Comparison of ENCODE assay signal across 8 cellular contexts in genomic region chr11:124746621-124747243, GRCh38. TPM values are rescaled to one million over a fixed set of nuclear protein-coding genes. Genes with fewer than 3 reads are reported as not detected.
DNase-seq lines count a peak whose midpoint lies in the region; ATAC-seq and TF ChIP-seq lines count a peak whose summit lies in the region.

No MANE protein-coding gene starts in this region.

- H3K36me3 ChIP-seq in ES-I3 (ENCODE audit: insufficient read depth, low read length) (no peaks in the 10 kb centered on the region), left lung (no peaks in the 10 kb centered on the region)

- peak overlapping the region; percentile 86; the same call in 1 of the 2 replicates for H3K9ac ChIP-seq in ES-I3 (ENCODE audit: low read depth, low read length)

- intact Hi-C loops in left lung (cut with DNase I), result no loop called here

- H3K27ac ChIP-seq in left lung, result peak overlapping the region; percentile 82 to 83

- H3K9me3 ChIP-seq in ES-I3 (ENCODE audit: control insufficient read depth, insufficient read depth, low read length) (no peaks in the 10 kb centered on the region), left lung (no peaks in the 10 kb centered on the region)

- H3K4me1 ChIP-seq in ES-I3 (ENCODE audit: insufficient read depth, low read length) (peaks cover 11% of the 10 kb centered on the region), left lung (peaks cover 22 to 69% of the 10 kb centered on the region in 2 donors)

- H3K4me3 ChIP-seq in WI38 (ENCODE audit: low read depth, low read length), result peak overlapping the region; percentile 68
- peak overlapping the region; percentile 31 to 51 for H3K4me3 ChIP-seq in left lung

- peaks cover 5 to 45% of the 10 kb centered on the region in 2 donors for H3K27me3 ChIP-seq in left lung

- in situ Hi-C loops in KBM-7 (cut with MboI; ENCODE audit: low pct_unique_long_range_greater_than_20kb, low sequenced_read_pairs), result no loop called here

- DNase-seq in LoVo (ENCODE audit: low spot score) (peak; percentile 88), cerebellar cortex (ENCODE audit: low spot score) (peak; percentile 33), left lung (peak; percentile 90 to 94), KBM-7 (no peak)
- DNase-seq in stimulated activated CD4-positive, alpha-beta T cell treated with anti-CD3 and anti-CD28 coated beads, Interleukin-4, amount 100 ng/mL, for 48 hours (ENCODE audit: low read depth in 2 of 2), result peak; percentile 68 to 70

- TF ChIP-seq CTCF in WI38 (IDR thresholded peaks at IDR 0.05; ENCODE audit: low read depth, low read length) (peak; percentile 55; the same call in 1 of the 2 replicates), left lung (IDR thresholded peaks at IDR 0.05) (peak in 1 of 2 donors; percentile 26)

- ATAC-seq in GM21825 (IDR thresholded peaks at IDR 0.05; ENCODE audit: unreplicated experiment) (peak; percentile 92), left lung (peak; percentile 88)

RNA-seq across cellular contexts. Expression of gene VSIG2, which starts 5.3 kb away (rescaled TPM):
- 10 to 100 TPM; 16.0 to 35.6 TPM for total RNA-seq in left lung

RNA-seq across cellular contexts. Expression of gene NRGN, which starts 7.0 kb away (rescaled TPM):
- 10 to 100 TPM; 50.5 to 62.1 TPM for total RNA-seq in left lung

RNA-seq across cellular contexts. Expression of gene ESAM, which starts 15.4 kb away (rescaled TPM):
- total RNA-seq in left lung, result 100 to 1,000 TPM; 116 to 119 TPM

RNA-seq across cellular contexts. Expression of gene MSANTD2, which starts 53.5 kb away (rescaled TPM):
- total RNA-seq in left lung, result 10 to 100 TPM in 1 of 2 donors, 1 to 10 TPM in 1; 9.4 to 12.2 TPM
